ENCODE assay signal across 17 cellular contexts in the genomic region with DNA sequence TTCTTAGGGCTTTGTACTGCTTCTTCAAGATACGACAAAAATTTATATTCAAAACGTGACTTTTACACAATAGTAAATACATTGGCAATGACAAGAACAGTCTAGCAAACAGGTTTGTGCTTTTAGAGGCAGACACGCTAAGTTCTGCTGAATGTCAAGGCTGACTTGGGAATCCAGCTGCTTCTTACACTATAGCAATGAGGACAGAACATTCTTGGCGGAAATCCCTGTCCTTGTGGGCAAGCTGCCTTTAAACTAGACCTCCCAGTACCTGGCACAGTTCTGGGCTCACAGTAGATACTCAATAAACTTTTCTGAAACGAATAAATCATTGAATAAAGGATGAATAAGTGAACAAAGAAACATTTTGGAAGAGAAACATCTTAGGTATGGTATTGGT.
DNase-seq lines count a peak whose midpoint lies in the region; ATAC-seq, FAIRE-seq and TF ChIP-seq lines count a peak whose summit lies in the region.
"Had no signal": no experiment of that assay in that cellular context is flagged by ENCODE, and none has a peak within 500 bp of the region (broad histone marks: within the 10 kb centered on the region; RNA-seq: fewer than 3 reads in every experiment).

No MANE protein-coding gene starts in this region.

- TF ChIP-seq POLR2A in GM12891 (IDR thresholded peaks at IDR 0.05; ENCODE audit: low read depth, low read length) (no peak), gastrocnemius medialis (IDR thresholded peaks at IDR 0.05) (no peak)

- ATAC-seq in right cardiac atrium (peak; percentile 63 to 70), gastrocnemius medialis (peak; percentile 77 to 82), GM18861 (IDR thresholded peaks at IDR 0.05; ENCODE audit: unreplicated experiment) (no peak)
- ATAC-seq: T-cell, WTC11 had no signal

- H3K27ac ChIP-seq in right cardiac atrium (ENCODE audit: low read length) (no peak overlapping the region), gastrocnemius medialis (peak overlapping the region in 3 of 4 donors; percentile 26 to 45 (median 28))
- H3K27ac ChIP-seq: upper lobe of left lung had no signal

- H3K4me3 Mint-ChIP-seq in activated T-helper 1 cell treated with anti-CD3 and anti-CD28 coated beads, Interleukin-12 subunit alpha, Interleukin-12 subunit beta, Interleukin-2, Interleukin-4 antibody, amounts not matched to agents 30 ng/mL and 10 ng/mL and 1 ng/mL, durations not matched to agents 14 hours and 24 hours and 36 hours, result no peak overlapping the region
- H3K4me3 Mint-ChIP-seq: T-cell, WTC11 had no signal

- no peaks in the 10 kb centered on the region for H3K36me3 Mint-ChIP-seq in activated T-helper 1 cell treated with anti-CD3 and anti-CD28 coated beads, Interleukin-12 subunit alpha, Interleukin-12 subunit beta, Interleukin-2, Interleukin-4 antibody, amounts not matched to agents 30 ng/mL and 10 ng/mL and 1 ng/mL, durations not matched to agents 14 hours and 24 hours and 36 hours (ENCODE audit: low read depth)
- H3K36me3 Mint-ChIP-seq: WTC11 had no signal

- in situ Hi-C loops in gastrocnemius medialis (cut with MboI; ENCODE audit: low sequenced_read_pairs in 4 of 4), result loop anchor here (10.0 to 25.0 kb wide), 8 partner anchors 184 to 1227 kb away; a partner anchor contains a TSS

- no peaks in the 10 kb centered on the region for H3K9me3 Mint-ChIP-seq in activated T-helper 1 cell treated with anti-CD3 and anti-CD28 coated beads, Interleukin-12 subunit alpha, Interleukin-12 subunit beta, Interleukin-2, Interleukin-4 antibody, amounts not matched to agents 30 ng/mL and 10 ng/mL and 1 ng/mL, durations not matched to agents 14 hours and 24 hours and 36 hours
- H3K9me3 Mint-ChIP-seq: T-cell had no signal

- H3K4me1 ChIP-seq in right cardiac atrium (ENCODE audit: control insufficient read depth, insufficient read depth, low read length), result peaks cover 3% of the 10 kb centered on the region
- peaks cover 19 to 51% of the 10 kb centered on the region in 2 donors for H3K4me1 ChIP-seq in gastrocnemius medialis

- H3K27ac Mint-ChIP-seq in activated T-helper 1 cell treated with anti-CD3 and anti-CD28 coated beads, Interleukin-12 subunit alpha, Interleukin-12 subunit beta, Interleukin-2, Interleukin-4 antibody, amounts not matched to agents 30 ng/mL and 10 ng/mL and 1 ng/mL, durations not matched to agents 14 hours and 24 hours and 36 hours, result no peak overlapping the region
- H3K27ac Mint-ChIP-seq: WTC11 had no signal

- H3K36me3 ChIP-seq in gastrocnemius medialis, result no peaks in the 10 kb centered on the region
- H3K36me3 ChIP-seq: upper lobe of left lung had no signal

- no peak for DNase-seq in GM12891 (ENCODE audit: insufficient read length, low spot score)
- DNase-seq in choroid plexus epithelial cell (ENCODE audit: low read depth), result peak; percentile 90
- peak in 2 of 3 donors; percentile 44 to 84 for DNase-seq in right cardiac atrium
- DNase-seq in gastrocnemius medialis, result peak; percentile 38 to 71
- no peak for DNase-seq in NCI-H446 treated with DMSO at 0.1 percent for 48 hours (lab: John Stamatoyannopoulos, UW)
- no peak for DNase-seq in NCI-H526 (lab: John Stamatoyannopoulos, UW)
- no peak for DNase-seq in activated T-helper 1 cell treated with anti-CD3 and anti-CD28 coated beads, Interleukin-12 subunit alpha, Interleukin-12 subunit beta, Interleukin-2, Interleukin-4 antibody, amounts not matched to agents 30 ng/mL and 10 ng/mL and 1 ng/mL, durations not matched to agents 14 hours and 24 hours and 36 hours (ENCODE audit: low spot score)
- DNase-seq: AML-193; effector CD8-positive, alpha-beta T cell; H7; kidney; NCI-H2029 treated with DMSO at 0.1 percent for 48 hours; NCI-H774; T-cell had no signal

- H3K9me3 ChIP-seq in right cardiac atrium (ENCODE audit: control insufficient read depth, low read length) (no peaks in the 10 kb centered on the region), gastrocnemius medialis (no peaks in the 10 kb centered on the region)
- H3K9me3 ChIP-seq: upper lobe of left lung had no signal

- TF ChIP-seq CTCF in choroid plexus epithelial cell (conservative IDR thresholded peaks at IDR 0.05; ENCODE audit: low read depth, low read length) (no peak), gastrocnemius medialis (IDR thresholded peaks at IDR 0.05 in 4 of 5, conservative IDR thresholded peaks at IDR 0.05 in 1 of 5) (no peak)

- H3K4me3 ChIP-seq in choroid plexus epithelial cell (ENCODE audit: low read depth, low read length) (no peak overlapping the region), right cardiac atrium (ENCODE audit: low read length) (no peak overlapping the region), gastrocnemius medialis (no peak overlapping the region)
- H3K4me3 ChIP-seq: upper lobe of left lung had no signal

- H3K27me3 ChIP-seq in right cardiac atrium (ENCODE audit: control insufficient read depth, insufficient read depth), result no peaks in the 10 kb centered on the region
- H3K27me3 ChIP-seq in gastrocnemius medialis, result no peaks in the 10 kb centered on the region
- H3K27me3 ChIP-seq: upper lobe of left lung had no signal

- FAIRE-seq in GM12891 (lab: Jason Lieb, UNC), result peak; percentile 9
- FAIRE-seq: kidney had no signal

- H3K27me3 Mint-ChIP-seq in activated T-helper 1 cell treated with anti-CD3 and anti-CD28 coated beads, Interleukin-12 subunit alpha, Interleukin-12 subunit beta, Interleukin-2, Interleukin-4 antibody, amounts not matched to agents 30 ng/mL and 10 ng/mL and 1 ng/mL, durations not matched to agents 14 hours and 24 hours and 36 hours (ENCODE audit: insufficient read depth), result no peaks in the 10 kb centered on the region
- H3K27me3 Mint-ChIP-seq: T-cell had no signal

- peaks cover 32% of the 10 kb centered on the region for H3K4me1 Mint-ChIP-seq in activated T-helper 1 cell treated with anti-CD3 and anti-CD28 coated beads, Interleukin-12 subunit alpha, Interleukin-12 subunit beta, Interleukin-2, Interleukin-4 antibody, amounts not matched to agents 30 ng/mL and 10 ng/mL and 1 ng/mL, durations not matched to agents 14 hours and 24 hours and 36 hours (ENCODE audit: low read depth)

- intact Hi-C loops in right cardiac atrium (cut with DNase I), result loop anchor here in 1 of 4 donors (10.0 kb wide), 2 partner anchors 174 to 1224 kb away; no protein-coding TSS in a partner anchor
- intact Hi-C loops in gastrocnemius medialis (cut with DNase I; ENCODE audit: low total_unique reads), result loop anchor here (5.0 to 10.0 kb wide), 2 partner anchors 184 to 1222 kb away; no protein-coding TSS in a partner anchor
- intact Hi-C loops in activated T-helper 1 cell treated with anti-CD3 and anti-CD28 coated beads, Interleukin-12 subunit alpha, Interleukin-12 subunit beta, Interleukin-2, Interleukin-4 antibody, amounts not matched to agents 30 ng/mL and 10 ng/mL and 1 ng/mL, durations not matched to agents 14 hours and 24 hours and 36 hours (cut with micrococcal nuclease), result loop anchor here (10.0 kb wide), 4 partner anchors 424 to 1054 kb away; a partner anchor contains a TSS

- WGBS in right cardiac atrium, result 65% methylated on average over 5 of the region's 5 CpGs

TF ChIP-seq in GM12891, 5 proteins besides CTCF, POLR2A, EP300 and RAD21:
- TF ChIP-seq POLR2AphosphoS5 (IDR thresholded peaks at IDR 0.05; ENCODE audit: low read depth, low read length) (no peak), PAX5 (IDR thresholded peaks at IDR 0.05; ENCODE audit: insufficient read depth, low read length, severe bottlenecking) (no peak), SPI1 (IDR thresholded peaks at IDR 0.05; ENCODE audit: low read depth, low read length) (no peak), TAF1 (IDR thresholded peaks at IDR 0.05; ENCODE audit: low read depth, low read length) (no peak), POU2F2 (IDR thresholded peaks at IDR 0.05; ENCODE audit: low read depth, low read length) (no peak)

Comparison
In these comparisons a context has a peak if more than half of its experiments do, and no peak if none do; other contexts are left out.
1. DNase-seq: peak in choroid plexus epithelial cell (single experiment), right cardiac atrium (2 of 3) and gastrocnemius medialis (2 of 2); none in GM12891 (single experiment), NCI-H446 treated with DMSO at 0.1 percent for 48 hours (single experiment), NCI-H526 (0 of 2) and activated T-helper 1 cell treated with anti-CD3 and anti-CD28 coated beads, Interleukin-12 subunit alpha, Interleukin-12 subunit beta, Interleukin-2, Interleukin-4 antibody, amounts not matched to agents 30 ng/mL and 10 ng/mL and 1 ng/mL, durations not matched to agents 14 hours and 24 hours and 36 hours (single experiment).